Comparison of ENCODE assay signal across 8 cellular contexts in genomic region chr6:135053433-135053832, GRCh38. TPM values are rescaled to one million over a fixed set of nuclear protein-coding genes. Genes with fewer than 3 reads are reported as not detected.
DNase-seq lines count a peak whose midpoint lies in the region; FAIRE-seq and TF ChIP-seq lines count a peak whose summit lies in the region.

No MANE protein-coding gene starts in this region.

- peaks cover 52% of the 10 kb centered on the region for H3K4me1 Mint-ChIP-seq in activated naive CD4-positive, alpha-beta T cell treated with anti-CD3 and anti-CD28 coated beads, Interleukin-2, amount 50 U/mL, for 24 hours
- H3K4me1 Mint-ChIP-seq in activated T-helper 2 cell treated with anti-CD3 and anti-CD28 coated beads, Interferon-gamma antibody, Interleukin-2, Interleukin-4, amounts not matched to agents 10 μg/mL and 5 μg/mL and 100 μg/mL, durations not matched to agents 14 hours and 24 hours and 36 hours (ENCODE audit: low read depth), result peaks cover 41% of the 10 kb centered on the region

- H3K27ac ChIP-seq in keratinocyte (ENCODE audit: control insufficient read depth, insufficient read depth, low read length) (peak overlapping the region; percentile 96), tibial artery (peak overlapping the region in 1 of 2 donors; percentile 87)

- H3K36me3 ChIP-seq in keratinocyte (ENCODE audit: control insufficient read depth in 2 of 2, extremely low read depth in 1 of 2, insufficient read depth in 2 of 2, low read length in 2 of 2), result peaks cover 0 to 8% of the 10 kb centered on the region in 2 experiments
- peaks cover 8 to 19% (median 14%) of the 10 kb centered on the region in 3 donors for H3K36me3 ChIP-seq in tibial artery

- peak overlapping the region; percentile 99 for H3K27ac Mint-ChIP-seq in activated naive CD4-positive, alpha-beta T cell treated with anti-CD3 and anti-CD28 coated beads, Interleukin-2, amount 50 U/mL, for 24 hours
- H3K27ac Mint-ChIP-seq in activated T-helper 2 cell treated with anti-CD3 and anti-CD28 coated beads, Interferon-gamma antibody, Interleukin-2, Interleukin-4, amounts not matched to agents 10 μg/mL and 5 μg/mL and 100 μg/mL, durations not matched to agents 14 hours and 24 hours and 36 hours, result peak overlapping the region; percentile 97

- no peaks in the 10 kb centered on the region for H3K9me3 Mint-ChIP-seq in activated naive CD4-positive, alpha-beta T cell treated with anti-CD3 and anti-CD28 coated beads, Interleukin-2, amount 50 U/mL, for 24 hours
- H3K9me3 Mint-ChIP-seq in activated T-helper 2 cell treated with anti-CD3 and anti-CD28 coated beads, Interferon-gamma antibody, Interleukin-2, Interleukin-4, amounts not matched to agents 10 μg/mL and 5 μg/mL and 100 μg/mL, durations not matched to agents 14 hours and 24 hours and 36 hours, result no peaks in the 10 kb centered on the region

- H3K27me3 ChIP-seq in keratinocyte (ENCODE audit: control insufficient read depth, extremely low read depth, insufficient read depth, low read length) (no peaks in the 10 kb centered on the region), tibial artery (no peaks in the 10 kb centered on the region)

- no peak for FAIRE-seq in keratinocyte (lab: Jason Lieb, UNC)

- H3K4me3 Mint-ChIP-seq in activated naive CD4-positive, alpha-beta T cell treated with anti-CD3 and anti-CD28 coated beads, Interleukin-2, amount 50 U/mL, for 24 hours, result peak overlapping the region; percentile 98
- H3K4me3 Mint-ChIP-seq in activated T-helper 2 cell treated with anti-CD3 and anti-CD28 coated beads, Interferon-gamma antibody, Interleukin-2, Interleukin-4, amounts not matched to agents 10 μg/mL and 5 μg/mL and 100 μg/mL, durations not matched to agents 14 hours and 24 hours and 36 hours (ENCODE audit: low read depth), result peak overlapping the region; percentile 97

- peak overlapping the region; percentile 98 for H3K9ac ChIP-seq in keratinocyte (ENCODE audit: control insufficient read depth, extremely low read depth, insufficient read depth, low read length)

- peak overlapping the region; percentile 82 for H3K4me2 ChIP-seq in keratinocyte (ENCODE audit: control insufficient read depth, extremely low read depth, insufficient read depth, low read depth, low read length)

- H3K36me3 Mint-ChIP-seq in activated naive CD4-positive, alpha-beta T cell treated with anti-CD3 and anti-CD28 coated beads, Interleukin-2, amount 50 U/mL, for 24 hours, result peaks cover 9% of the 10 kb centered on the region
- peaks cover 46% of the 10 kb centered on the region for H3K36me3 Mint-ChIP-seq in activated T-helper 2 cell treated with anti-CD3 and anti-CD28 coated beads, Interferon-gamma antibody, Interleukin-2, Interleukin-4, amounts not matched to agents 10 μg/mL and 5 μg/mL and 100 μg/mL, durations not matched to agents 14 hours and 24 hours and 36 hours (ENCODE audit: low read depth)

- H4K20me1 ChIP-seq in keratinocyte (ENCODE audit: control insufficient read depth, extremely low read depth, insufficient read depth, low read length), result no peaks in the 10 kb centered on the region

- peaks cover 3% of the 10 kb centered on the region for H3K9me1 ChIP-seq in keratinocyte (ENCODE audit: control insufficient read depth, extremely low read depth, insufficient read depth, low read length)

- dilution Hi-C loops in keratinocyte (cut with MboI; ENCODE audit: extremely low pct_ligation_motif_present, low sequenced_read_pairs), result no loop called here

- H3K27me3 Mint-ChIP-seq in activated naive CD4-positive, alpha-beta T cell treated with anti-CD3 and anti-CD28 coated beads, Interleukin-2, amount 50 U/mL, for 24 hours, result no peaks in the 10 kb centered on the region
- H3K27me3 Mint-ChIP-seq in activated T-helper 2 cell treated with anti-CD3 and anti-CD28 coated beads, Interferon-gamma antibody, Interleukin-2, Interleukin-4, amounts not matched to agents 10 μg/mL and 5 μg/mL and 100 μg/mL, durations not matched to agents 14 hours and 24 hours and 36 hours (ENCODE audit: low read depth), result no peaks in the 10 kb centered on the region

- H3K9me3 ChIP-seq in keratinocyte (ENCODE audit: control insufficient read depth, low read depth, low read length), result no peaks in the 10 kb centered on the region
- no peaks in the 10 kb centered on the region for H3K9me3 ChIP-seq in tibial artery

- intact Hi-C loops in activated T-helper 2 cell treated with anti-CD3 and anti-CD28 coated beads, Interferon-gamma antibody, Interleukin-2, Interleukin-4, amounts not matched to agents 10 μg/mL and 5 μg/mL and 100 μg/mL, durations not matched to agents 14 hours and 24 hours and 36 hours (cut with micrococcal nuclease), result no loop called here
- intact Hi-C loops in tibial artery (cut with DNase I; ENCODE audit: low total_unique reads), result no loop called here

- no peak for TF ChIP-seq CTCF in keratinocyte (optimal IDR thresholded peaks at IDR 0.05 in 1 of 3, IDR thresholded peaks at IDR 0.05 in 1 of 3, conservative IDR thresholded peaks at IDR 0.05 in 1 of 3; ENCODE audit: extremely low read depth in 1 of 3, insufficient read depth in 2 of 3, low read length in 3 of 3)
- no peak for TF ChIP-seq CTCF in tibial artery (IDR thresholded peaks at IDR 0.05)

- no peak for DNase-seq in activated naive CD4-positive, alpha-beta T cell treated with anti-CD3 and anti-CD28 coated beads, Interleukin-2, amount 50 U/mL, for 16 hours
- DNase-seq in activated T-helper 2 cell treated with anti-CD3 and anti-CD28 coated beads, Interferon-gamma antibody, Interleukin-2, Interleukin-4, amounts not matched to agents 10 μg/mL and 5 μg/mL and 100 μg/mL, durations not matched to agents 14 hours and 24 hours and 36 hours (ENCODE audit: low spot score), result no peak
- no peak for DNase-seq in keratinocyte (ENCODE audit: low read depth, low spot score)
- no peak for DNase-seq in tibial artery
- DNase-seq in SHP77 (lab: John Stamatoyannopoulos, UW), result no peak
- DNase-seq in stimulated activated CD4-positive, alpha-beta T cell treated with anti-CD3 and anti-CD28 coated beads, Interleukin-15, amount 100 ng/mL, for 24 hours, result no peak
- no peak for DNase-seq in stimulated activated CD4-positive, alpha-beta T cell treated with anti-CD3 and anti-CD28 coated beads, Interleukin-4, amount 100 ng/mL, for 4 hours

- H2AFZ ChIP-seq in keratinocyte (ENCODE audit: control insufficient read depth, low read length), result no peak overlapping the region

- H3K4me3 ChIP-seq in keratinocyte (ENCODE audit: control insufficient read depth in 2 of 3, extremely low read depth in 1 of 3, insufficient read depth in 2 of 3, low read depth in 1 of 3, low read length in 3 of 3), result peak overlapping the region; percentile 98 to 100 (median 99)
- peak overlapping the region; percentile 81 to 93 for H3K4me3 ChIP-seq in tibial artery

- H3K4me1 ChIP-seq in keratinocyte (ENCODE audit: control insufficient read depth, extremely low read depth, insufficient read depth, low read length), result peaks cover 17% of the 10 kb centered on the region
- peaks cover 0 to 23% (median 13%) of the 10 kb centered on the region in 4 donors for H3K4me1 ChIP-seq in tibial artery

- peaks cover 53% of the 10 kb centered on the region for H3K79me2 ChIP-seq in keratinocyte (ENCODE audit: control insufficient read depth, insufficient read depth, low read length)

RNA-seq across cellular contexts. Expression of gene HBS1L, which starts 1.2 kb away (rescaled TPM):
- total RNA-seq in activated T-helper 2 cell treated with anti-CD3 and anti-CD28 coated beads, Interferon-gamma antibody, Interleukin-2, Interleukin-4, amounts not matched to agents 10 μg/mL and 5 μg/mL and 100 μg/mL, durations not matched to agents 14 hours and 24 hours and 36 hours, result 99.2 and 102 TPM in 2 replicates
- polyA plus RNA-seq in keratinocyte, result 47.5 to 61.6 TPM (median 57.2 TPM) in 3 replicates
- 137 TPM for polyA plus RNA-seq in keratinocyte (2011; ENCODE audit: low read depth)
- 44.6 and 67.9 TPM in 2 replicates for polyA plus RNA-seq in keratinocyte (2011; cell fraction: cytosol; rRNA removed)
- polyA plus RNA-seq in keratinocyte (2011; cell fraction: nucleus; rRNA removed), result 38.6 and 41.0 TPM in 2 replicates
- polyA plus RNA-seq in keratinocyte (2012; ENCODE audit: low replicate concordance), result 52.4 and 53.7 TPM in 2 replicates
- polyA minus RNA-seq in keratinocyte, result 23.1 to 104 TPM (median 67.6 TPM) in 3 replicates
- polyA minus RNA-seq in keratinocyte (2011; cell fraction: cytosol; rRNA and poly(A)+ RNA removed), result 56.6 TPM
- polyA minus RNA-seq in keratinocyte (2011; cell fraction: nucleus; rRNA and poly(A)+ RNA removed), result 25.9 and 52.9 TPM in 2 replicates
